3 cellular contexts compared by ENCODE assay signal in genomic region chr22:18914558-18914957, GRCh38. TPM values are rescaled to one million over a fixed set of nuclear protein-coding genes. Genes with fewer than 3 reads are reported as not detected.
"Had no signal": no experiment of that assay in that cellular context is flagged by ENCODE, and none has a peak within 500 bp of the region (broad histone marks: within the 10 kb centered on the region; RNA-seq: fewer than 3 reads in every experiment).

No MANE protein-coding gene starts in this region.

RNA-seq across cellular contexts. Expression of gene PRODH, which starts 21.5 kb away (rescaled TPM):
- total RNA-seq: OCI-LY7, RPMI7951, SJSA1 had no signal
